ENCODE assay signal across 22 cellular contexts in the genomic region with DNA sequence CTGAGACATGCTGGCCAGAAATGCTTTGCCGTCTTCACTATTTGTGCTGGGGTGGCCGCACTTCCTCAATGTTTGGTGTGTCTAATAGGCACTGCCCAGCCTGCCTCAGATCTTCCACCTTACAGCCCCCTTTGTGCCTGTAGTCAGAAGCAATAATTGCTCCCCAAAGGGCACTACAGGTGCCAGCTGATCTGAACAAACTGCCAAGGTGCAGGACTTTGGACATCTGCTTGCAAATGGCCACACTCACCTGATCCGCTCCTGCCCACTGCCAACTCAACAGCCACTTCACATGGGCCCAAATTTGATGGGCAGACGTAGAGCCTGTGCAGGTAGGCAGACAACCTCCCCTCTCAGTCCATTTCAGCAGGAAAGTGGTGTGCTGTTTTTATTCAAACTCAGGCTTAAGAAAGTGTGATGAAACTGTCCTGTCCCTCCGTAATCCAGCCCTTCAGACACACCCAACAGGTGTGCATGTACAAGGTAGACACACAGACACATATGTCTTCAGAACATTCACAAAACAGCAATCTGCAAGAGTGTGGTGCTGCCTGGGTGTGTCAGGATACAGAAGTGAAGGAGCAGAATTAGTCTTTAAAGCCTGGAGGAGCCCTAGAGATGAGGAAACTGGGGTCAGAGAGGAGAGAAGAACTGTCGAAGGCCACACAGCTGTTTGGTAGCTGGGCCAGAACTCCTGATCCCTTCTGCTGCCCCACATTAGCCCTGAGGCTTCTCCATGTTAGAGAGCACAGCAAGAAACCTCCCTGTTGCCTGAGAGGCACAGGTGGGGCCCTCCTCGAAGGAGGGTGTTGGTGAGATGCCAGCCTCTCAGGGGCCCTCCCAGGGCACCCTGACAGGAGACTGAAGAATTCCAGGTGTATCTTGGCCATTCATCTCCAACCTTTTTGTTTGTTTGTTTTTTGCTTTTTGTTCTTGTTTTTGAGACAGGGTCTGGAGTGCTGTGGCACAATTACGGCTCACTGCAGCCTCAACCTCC. TPM values are rescaled to one million over a fixed set of nuclear protein-coding genes. Genes with fewer than 3 reads are reported as not detected.
DNase-seq lines count a peak whose midpoint lies in the region; FAIRE-seq and TF ChIP-seq lines count a peak whose summit lies in the region.
"Had no signal": no experiment of that assay in that cellular context is flagged by ENCODE, and none has a peak within 500 bp of the region (broad histone marks: within the 10 kb centered on the region; RNA-seq: fewer than 3 reads in every experiment).

No MANE protein-coding gene starts in this region.

- H3K27ac ChIP-seq in breast epithelium (no peak overlapping the region), substantia nigra (ENCODE audit: low read depth, low read length, poor library complexity, severe bottlenecking) (no peak overlapping the region), H9 (ENCODE audit: insufficient read length, low read depth, low read length) (no peak overlapping the region)

- H4K8ac ChIP-seq in H9 (replicated peaks; ENCODE audit: insufficient read length, low read depth, low read length) = no peak overlapping the region

- POLR2A ChIA-PET in MCF 10A (lab: Yijun Ruan, JAX) = interaction anchor here (1.0 kb wide), 1 partner anchor 39 kb away, joined by 3 read pairs; no protein-coding TSS in a partner anchor

- no CpG with 5 or more reads among the region's 8 CpGs for WGBS in H9 (ENCODE audit: extremely low coverage, insufficient read length, low lambda C conversion rate)

- H4K20me1 ChIP-seq in H9 (ENCODE audit: control insufficient read depth, insufficient read depth, insufficient read length) = no peaks in the 10 kb centered on the region

- H3K4me1 ChIP-seq in breast epithelium = no peaks in the 10 kb centered on the region
- H3K4me1 ChIP-seq in H9 (ENCODE audit: insufficient read depth, low read length) = 0 out of 2 replicates have a peak, but pooled peaks cover 2% of the 10 kb centered on the region

- H3K27me3 ChIP-seq in breast epithelium (no peaks in the 10 kb centered on the region), H9 (ENCODE audit: insufficient read depth, low read length) (no peaks in the 10 kb centered on the region)

- peak; percentile 87 for FAIRE-seq in urothelium cell line (lab: Jason Lieb, UNC)
- FAIRE-seq: GM19239, HepG2 had no signal

- no peak overlapping the region for H2AK5ac ChIP-seq in H9 (ENCODE audit: insufficient read length, low read length)

- no peaks in the 10 kb centered on the region for H3K23me2 ChIP-seq in H9 (ENCODE audit: insufficient read length, low read depth, low read length, poor library complexity, severe bottlenecking)

- no peak overlapping the region for H2BK120ac ChIP-seq in H9 (ENCODE audit: low read depth, low read length, poor library complexity, severe bottlenecking)

- no peak overlapping the region for H3K4me3 ChIP-seq in breast epithelium

- no peaks in the 10 kb centered on the region for H3K79me1 ChIP-seq in H9 (ENCODE audit: insufficient read depth, low read depth, low read length, poor library complexity, severe bottlenecking)

- H3K4me3 Mint-ChIP-seq in MCF 10A (ENCODE audit: unreplicated experiment) = no peak overlapping the region
- H3K4me3 Mint-ChIP-seq in H9 = no peak overlapping the region
- H3K4me3 Mint-ChIP-seq: B cell; CD4-positive, CD25-positive, alpha-beta regulatory T cell had no signal

- H3K9ac ChIP-seq in H9 (ENCODE audit: extremely low read depth, insufficient read length, low read length) = no peak overlapping the region

- BruUV-seq in MCF 10A (replicated peaks; lab: Mats Ljungman, UMichigan) = no TSS peak

- intact Hi-C loops in MCF 10A (cut with micrococcal nuclease) (no loop called here), breast epithelium (cut with DNase I; ENCODE audit: low total_unique reads) (no loop called here)

- H3K14ac ChIP-seq in H9 (ENCODE audit: insufficient read depth, low read length) = no peak overlapping the region

- H3K9me3 ChIP-seq in breast epithelium (no peaks in the 10 kb centered on the region), H9 (ENCODE audit: control insufficient read depth, low read depth, low read length) (no peaks in the 10 kb centered on the region)
- H3K9me3 ChIP-seq: Caco-2 had no signal

- no peak overlapping the region for H3K27ac Mint-ChIP-seq in MCF 10A (ENCODE audit: low read depth, unreplicated experiment)
- no peak overlapping the region for H3K27ac Mint-ChIP-seq in H9
- H3K27ac Mint-ChIP-seq: B cell; CD4-positive, CD25-positive, alpha-beta regulatory T cell had no signal

- H3K27me3 Mint-ChIP-seq in MCF 10A (ENCODE audit: insufficient read depth, unreplicated experiment) (no peaks in the 10 kb centered on the region), H9 (ENCODE audit: low read depth) (peaks cover 3% of the 10 kb centered on the region)

- no peak overlapping the region for H2AFZ ChIP-seq in H9 (ENCODE audit: low read length)

- no peak overlapping the region for H2BK12ac ChIP-seq in H9 (ENCODE audit: insufficient read length, low read depth, low read length)

- CTCF ChIA-PET in MCF 10A (lab: Yijun Ruan, JAX) = no interaction called here

- no peak overlapping the region for H3K18ac ChIP-seq in H9 (ENCODE audit: insufficient read length, low read depth, low read length)

- H2BK5ac ChIP-seq in H9 (ENCODE audit: insufficient read length, low read length) = no peak overlapping the region

- H3K4me1 Mint-ChIP-seq in MCF 10A (ENCODE audit: insufficient read depth, unreplicated experiment) (peaks cover 55% of the 10 kb centered on the region), H9 (peaks cover 20 to 33% of the 10 kb centered on the region in 2 experiments)
- H3K4me1 Mint-ChIP-seq: B cell had no signal

- no peak overlapping the region for H3T11ph ChIP-seq in H9 (ENCODE audit: low read length)

- no peak overlapping the region for H4K5ac ChIP-seq in H9 (ENCODE audit: insufficient read length, low read depth, low read length)

- no peak for TF ChIP-seq POLR2A in breast epithelium (IDR thresholded peaks at IDR 0.05)

- peak; percentile 43 for DNase-seq in MCF 10A (ENCODE audit: unreplicated experiment)
- no peak for DNase-seq in breast epithelium (ENCODE audit: low spot score in 2 of 2)
- DNase-seq in ecto neural progenitor cell (ENCODE audit: low spot score) = peak; percentile 37
- DNase-seq in islet precursor cell = peak; percentile 51
- DNase-seq in urothelium cell line (ENCODE audit: low spot score) = no peak
- no peak for DNase-seq in substantia nigra (lab: John Stamatoyannopoulos, UW)
- DNase-seq in H9 = no peak
- no peak for DNase-seq in activated T-cell treated with anti-CD3 and anti-CD28 coated beads, Interleukin-2, amount 50 U/mL, for 48 hours
- DNase-seq: Caco-2; CD4-positive, CD25-positive, alpha-beta regulatory T cell; GDM1; GOT3; KBM-7; NCI-H1417 treated with DMSO at 0.1 percent for 48 hours; NCI-H1930; NCI-H2171 treated with DMSO at 0.1 percent for 48 hours; NCI-H446 treated with DMSO at 0.1 percent for 48 hours; RPMI8226 had no signal

- H3K56ac ChIP-seq in H9 (ENCODE audit: insufficient read length, low read depth, low read length) = no peak overlapping the region

- no peak overlapping the region for H2BK15ac ChIP-seq in H9 (ENCODE audit: low read depth, low read length)

- no peaks in the 10 kb centered on the region for H3K79me2 ChIP-seq in H9 (ENCODE audit: insufficient read depth, low read length)

- no peaks in the 10 kb centered on the region for H3K36me3 ChIP-seq in breast epithelium

- no peak overlapping the region for H3K4ac ChIP-seq in H9 (ENCODE audit: low read depth, low read length)

- no peak overlapping the region for H3K23ac ChIP-seq in H9 (ENCODE audit: insufficient read length, low read depth, low read length)

- H3K9me3 Mint-ChIP-seq in MCF 10A (ENCODE audit: unreplicated experiment) = no peaks in the 10 kb centered on the region
- no peaks in the 10 kb centered on the region for H3K9me3 Mint-ChIP-seq in H9

- no peaks in the 10 kb centered on the region for H3K36me3 Mint-ChIP-seq in MCF 10A (ENCODE audit: insufficient read depth, unreplicated experiment)
- no peaks in the 10 kb centered on the region for H3K36me3 Mint-ChIP-seq in H9 (ENCODE audit: insufficient read depth in 1 of 3, low read depth in 3 of 3)
- H3K36me3 Mint-ChIP-seq: CD4-positive, CD25-positive, alpha-beta regulatory T cell had no signal

- TF ChIP-seq CTCF in MCF 10A (IDR thresholded peaks at IDR 0.05; ENCODE audit: unreplicated experiment) = no peak
- no peak for TF ChIP-seq CTCF in breast epithelium (IDR thresholded peaks at IDR 0.05)
- no peak for TF ChIP-seq CTCF in H9 (conservative IDR thresholded peaks at IDR 0.05)

- H3K4me2 ChIP-seq in H9 (ENCODE audit: insufficient read depth, insufficient read length, low read length) = no peak overlapping the region

- no peak overlapping the region for H4K91ac ChIP-seq in H9 (ENCODE audit: insufficient read length, low read depth, low read length)

- no peak overlapping the region for H2BK20ac ChIP-seq in H9 (ENCODE audit: low read depth, low read length, poor library complexity, severe bottlenecking)

RNA-seq across cellular contexts. Expression of a gene that starts 4.4 kb away (rescaled TPM):
- total RNA-seq in MCF 10A (2022) = not detected in 2 replicates
- not detected for total RNA-seq in breast epithelium
- not detected in 2 replicates for total RNA-seq in H9 (2021)
- total RNA-seq: A172; B cell; Caco-2; CD4-positive, CD25-positive, alpha-beta regulatory T cell; HepG2 had no signal

RNA-seq across cellular contexts. Expression of a gene that starts 13.3 kb away (rescaled TPM):
- total RNA-seq in MCF 10A (2022) = 2.3 and 3.3 TPM in 2 replicates
- total RNA-seq in breast epithelium = 10 to 100 TPM in 2 of 3 donors, not detected in 1; 42.0 to 69.2 TPM
- not detected in 2 replicates for total RNA-seq in H9 (2021)
- total RNA-seq: A172; B cell; Caco-2; CD4-positive, CD25-positive, alpha-beta regulatory T cell; HepG2 had no signal

RNA-seq across cellular contexts. Expression of a gene that starts 32.5 kb away (rescaled TPM):
- total RNA-seq in MCF 10A (2022) (not detected in 2 replicates), breast epithelium (not detected), H9 (2021) (not detected in 2 replicates)
- total RNA-seq: A172; B cell; Caco-2; CD4-positive, CD25-positive, alpha-beta regulatory T cell; HepG2 had no signal

RNA-seq across cellular contexts. Expression of a gene that starts 35.0 kb away (rescaled TPM):
- total RNA-seq in MCF 10A (2022) = 0.19 and 0.44 TPM in 2 replicates
- not detected for total RNA-seq in breast epithelium
- total RNA-seq in H9 (2021) = not detected in 2 replicates
- total RNA-seq: A172; B cell; Caco-2; CD4-positive, CD25-positive, alpha-beta regulatory T cell; HepG2 had no signal

RNA-seq across cellular contexts. Expression of a gene that starts 53.2 kb away (rescaled TPM):
- total RNA-seq in MCF 10A (2022) (not detected in 2 replicates), breast epithelium (not detected), H9 (2021) (not detected in 2 replicates)
- total RNA-seq: A172; B cell; Caco-2; CD4-positive, CD25-positive, alpha-beta regulatory T cell; HepG2 had no signal

Comparison
In these comparisons a context has a peak if more than half of its experiments do, and no peak if none do; other contexts are left out.
1. DNase-seq: peak in MCF 10A (single experiment), ecto neural progenitor cell (single experiment) and islet precursor cell (single experiment); none in breast epithelium (0 of 2), urothelium cell line (single experiment), substantia nigra (0 of 49), H9 (single experiment) and activated T-cell treated with anti-CD3 and anti-CD28 coated beads, Interleukin-2, amount 50 U/mL, for 48 hours (0 of 2).